ENCODE assay signal across 22 cellular contexts in genomic region chrY:12358337-12358736, GRCh38.
DNase-seq lines count a peak whose midpoint lies in the region; ATAC-seq and TF ChIP-seq lines count a peak whose summit lies in the region.
"Had no signal": no experiment of that assay in that cellular context is flagged by ENCODE, and none has a peak within 500 bp of the region (broad histone marks: within the 10 kb centered on the region; RNA-seq: fewer than 3 reads in every experiment).

No MANE protein-coding gene starts in this region.

- intact Hi-C loops in body of pancreas (cut with DNase I): no loop called here
- intact Hi-C loops in left cardiac atrium (cut with DNase I): no loop called here

- no peaks in the 10 kb centered on the region for H3K9me3 Mint-ChIP-seq in activated naive CD4-positive, alpha-beta T cell treated with anti-CD3 and anti-CD28 coated beads, Interleukin-2, amount 10 ng/mL, durations not matched to agents 7 days and 5 days
- H3K9me3 Mint-ChIP-seq: CD4-positive, CD25-positive, alpha-beta regulatory T cell; CD8-positive, alpha-beta T cell; H9 had no signal

- H3K36me3 Mint-ChIP-seq in activated naive CD4-positive, alpha-beta T cell treated with anti-CD3 and anti-CD28 coated beads, Interleukin-2, amount 10 ng/mL, durations not matched to agents 7 days and 5 days: no peaks in the 10 kb centered on the region
- H3K36me3 Mint-ChIP-seq: CD4-positive, CD25-positive, alpha-beta regulatory T cell; CD8-positive, alpha-beta T cell had no signal

- H3K4me3 ChIP-seq in body of pancreas: no peak overlapping the region
- H3K4me3 ChIP-seq: BLaER1, GM12878, GM23338 had no signal

- peak overlapping the region; percentile 52 for H3K27ac Mint-ChIP-seq in activated naive CD4-positive, alpha-beta T cell treated with anti-CD3 and anti-CD28 coated beads, Interleukin-2, amount 10 ng/mL, durations not matched to agents 7 days and 5 days
- H3K27ac Mint-ChIP-seq: B cell; CD4-positive, CD25-positive, alpha-beta regulatory T cell; CD8-positive, alpha-beta T cell; GM23338; H9 had no signal

- ATAC-seq in foreskin keratinocyte: peak; percentile 62
- ATAC-seq in body of pancreas: no peak
- no peak for ATAC-seq in left cardiac atrium
- ATAC-seq: CD8-positive, alpha-beta T cell; GM12878; GM23338; HCT116 had no signal

- no peaks in the 10 kb centered on the region for H3K9me3 ChIP-seq in body of pancreas
- H3K9me3 ChIP-seq: BLaER1, Caco-2 had no signal

- no peaks in the 10 kb centered on the region for H3K27me3 ChIP-seq in foreskin keratinocyte
- no peaks in the 10 kb centered on the region for H3K27me3 ChIP-seq in body of pancreas
- H3K27me3 ChIP-seq: BLaER1 had no signal

- no peaks in the 10 kb centered on the region for H3K27me3 Mint-ChIP-seq in activated naive CD4-positive, alpha-beta T cell treated with anti-CD3 and anti-CD28 coated beads, Interleukin-2, amount 10 ng/mL, durations not matched to agents 7 days and 5 days
- H3K27me3 Mint-ChIP-seq: B cell had no signal

- no peak overlapping the region for H3K4me3 Mint-ChIP-seq in activated naive CD4-positive, alpha-beta T cell treated with anti-CD3 and anti-CD28 coated beads, Interleukin-2, amount 10 ng/mL, durations not matched to agents 7 days and 5 days
- H3K4me3 Mint-ChIP-seq: B cell; CD4-positive, CD25-positive, alpha-beta regulatory T cell; CD8-positive, alpha-beta T cell; GM23338; H9 had no signal

- CTCF ChIA-PET in activated naive CD4-positive, alpha-beta T cell treated with anti-CD3 and anti-CD28 coated beads, Interleukin-2, amount 10 ng/mL, durations not matched to agents 7 days and 5 days (lab: Charles Lee): no interaction called here

- no peaks in the 10 kb centered on the region for H3K36me3 ChIP-seq in body of pancreas (replicated peaks in 1 of 2; ENCODE audit: insufficient read depth in 1 of 2, low read depth in 2 of 2)
- H3K36me3 ChIP-seq: BLaER1 had no signal

- WGBS in body of pancreas, 2 donors: 76% methylated on average over 7 of the region's 7 CpGs

- no peak for DNase-seq in activated naive CD4-positive, alpha-beta T cell treated with anti-CD3 and anti-CD28 coated beads, Interleukin-2, amount 10 ng/mL, durations not matched to agents 7 days and 5 days
- no peak for DNase-seq in activated naive CD4-positive, alpha-beta T cell (lab: John Stamatoyannopoulos, UW)
- peak; percentile 10 for DNase-seq in cerebellar cortex (ENCODE audit: low spot score)
- peak in 1 of 2 donors; percentile 37 for DNase-seq in foreskin keratinocyte
- DNase-seq in superior temporal gyrus (ENCODE audit: extremely low spot score): no peak
- DNase-seq in body of pancreas: no peak
- DNase-seq in left cardiac atrium: no peak
- DNase-seq: Caco-2; CD4-positive, CD25-positive, alpha-beta regulatory T cell; CD8-positive, alpha-beta T cell; DMS153; DND-41; EL; GDM1; H9 had no signal

- H3K4me1 Mint-ChIP-seq in activated naive CD4-positive, alpha-beta T cell treated with anti-CD3 and anti-CD28 coated beads, Interleukin-2, amount 10 ng/mL, durations not matched to agents 7 days and 5 days: no peaks in the 10 kb centered on the region
- H3K4me1 Mint-ChIP-seq: B cell; CD4-positive, CD25-positive, alpha-beta regulatory T cell; H9 had no signal

- no peak for TF ChIP-seq POLR2A in body of pancreas (IDR thresholded peaks at IDR 0.05)

- H3K27ac ChIP-seq in foreskin keratinocyte: no peak overlapping the region
- no peak overlapping the region for H3K27ac ChIP-seq in body of pancreas
- H3K27ac ChIP-seq: 22Rv1, BLaER1, C4-2B had no signal

- TF ChIP-seq CTCF in foreskin keratinocyte (conservative IDR thresholded peaks at IDR 0.05) (no peak), body of pancreas (IDR thresholded peaks at IDR 0.05) (no peak)

- H3K4me1 ChIP-seq in foreskin keratinocyte (no peaks in the 10 kb centered on the region), body of pancreas (peaks cover 6% of the 10 kb centered on the region)
- H3K4me1 ChIP-seq: BLaER1, Caco-2 had no signal
